Comparison of ENCODE assay signal across 24 cellular contexts in genomic region chr1:242774256-242774655, GRCh38.
DNase-seq lines count a peak whose midpoint lies in the region; ATAC-seq, FAIRE-seq and TF ChIP-seq lines count a peak whose summit lies in the region.
"Had no signal": no experiment of that assay in that cellular context is flagged by ENCODE, and none has a peak within 500 bp of the region (broad histone marks: within the 10 kb centered on the region; RNA-seq: fewer than 3 reads in every experiment).

No MANE protein-coding gene starts in this region.

- H3K4me1 Mint-ChIP-seq in chondrocyte (ENCODE audit: low read depth) = no peaks in the 10 kb centered on the region
- no peaks in the 10 kb centered on the region for H3K4me1 Mint-ChIP-seq in activated T-helper 17 cell treated with anti-CD3 and anti-CD28 coated beads, Interleukin-2, amount 50 U/mL, for 72 hours
- H3K4me1 Mint-ChIP-seq: B cell had no signal

- intact Hi-C loops in kidney (cut with DNase I) = no loop called here
- intact Hi-C loops in upper lobe of right lung (cut with DNase I) = no loop called here

- H3K27me3 ChIP-seq in upper lobe of right lung = no peaks in the 10 kb centered on the region
- H3K27me3 ChIP-seq: BLaER1 treated with 17β-estradiol and CSF1 and Interleukin-3, amounts not matched to agents 10 nM and 100 nM had no signal

- peak; percentile 30 for ATAC-seq in upper lobe of right lung
- ATAC-seq in GM21723 (IDR thresholded peaks at IDR 0.05; ENCODE audit: unreplicated experiment) = no peak
- ATAC-seq in activated T-helper 17 cell treated with anti-CD3 and anti-CD28 coated beads, Interleukin-2, amount 50 U/mL, for 72 hours (replicated peaks) = no peak
- ATAC-seq: A549; CD8-positive, alpha-beta T cell; GM12878 had no signal

- no peak overlapping the region for H3K27ac Mint-ChIP-seq in chondrocyte (ENCODE audit: unreplicated experiment)
- no peak overlapping the region for H3K27ac Mint-ChIP-seq in activated T-helper 17 cell treated with anti-CD3 and anti-CD28 coated beads, Interleukin-2, amount 50 U/mL, for 72 hours
- H3K27ac Mint-ChIP-seq: B cell; CD4-positive, alpha-beta T cell; CD8-positive, alpha-beta T cell had no signal

- TF ChIP-seq CTCF in HEK293 (tag by site-specific recombination; IDR thresholded peaks at IDR 0.05) = no peak
- TF ChIP-seq CTCF in chondrocyte (IDR thresholded peaks at IDR 0.05) = no peak
- TF ChIP-seq CTCF in kidney (IDR thresholded peaks at IDR 0.05; ENCODE audit: borderline replicate concordance, extremely low read depth, insufficient read depth) = no peak
- TF ChIP-seq CTCF in upper lobe of right lung (IDR thresholded peaks at IDR 0.05) = no peak
- no peak for TF ChIP-seq CTCF in GM10248 (IDR thresholded peaks at IDR 0.05; ENCODE audit: control extremely low read depth, extremely low read depth, low read depth, missing control alignments)

- H3K4me1 ChIP-seq in HEK293 (ENCODE audit: control insufficient read depth, insufficient read depth, low read length) (no peaks in the 10 kb centered on the region), kidney (ENCODE audit: control insufficient read depth in 1 of 2, insufficient read depth in 1 of 2, low read depth in 1 of 2, low read length in 2 of 2) (no peaks in the 10 kb centered on the region), upper lobe of right lung (no peaks in the 10 kb centered on the region)
- H3K4me1 ChIP-seq: BLaER1 treated with 17β-estradiol and CSF1 and Interleukin-3, amounts not matched to agents 10 nM and 100 nM; Caco-2 had no signal

- H3K4me3 Mint-ChIP-seq in chondrocyte (ENCODE audit: unreplicated experiment) = no peak overlapping the region
- no peak overlapping the region for H3K4me3 Mint-ChIP-seq in activated T-helper 17 cell treated with anti-CD3 and anti-CD28 coated beads, Interleukin-2, amount 50 U/mL, for 72 hours
- H3K4me3 Mint-ChIP-seq: B cell; CD4-positive, alpha-beta T cell; CD8-positive, alpha-beta T cell had no signal

- CTCF ChIA-PET in HEK293 (lab: Yijun Ruan, JAX) = interaction anchor here (0.5 kb wide), 1 partner anchor 13 kb away, joined by 4 read pairs; no protein-coding TSS in a partner anchor
- CTCF ChIA-PET in GM10248 (lab: Yijun Ruan, JAX) = interaction anchor here (1.4 kb wide), 1 partner anchor 9 kb away, joined by 4 read pairs; no protein-coding TSS in a partner anchor

- H3K4me3 ChIP-seq in HEK293 (ENCODE audit: low read depth, low read length) (no peak overlapping the region), kidney (ENCODE audit: low read length in 2 of 2) (no peak overlapping the region), upper lobe of right lung (no peak overlapping the region)
- H3K4me3 ChIP-seq: A549; BLaER1 treated with 17β-estradiol and CSF1 and Interleukin-3, amounts not matched to agents 10 nM and 100 nM; GM12878 had no signal

- POLR2A ChIA-PET in HEK293 (lab: Yijun Ruan, JAX) (no interaction called here), GM10248 (lab: Yijun Ruan, JAX) (no interaction called here)

- no peak overlapping the region for H3K9ac ChIP-seq in kidney (ENCODE audit: low read length in 2 of 2)
- H3K9ac ChIP-seq: BLaER1 treated with 17β-estradiol and CSF1 and Interleukin-3, amounts not matched to agents 10 nM and 100 nM had no signal

- H3K36me3 ChIP-seq in HEK293 (ENCODE audit: control insufficient read depth in 2 of 2, insufficient read depth in 1 of 2, low read length in 2 of 2) = no peaks in the 10 kb centered on the region
- H3K36me3 ChIP-seq in kidney (ENCODE audit: control insufficient read depth in 1 of 2, insufficient read depth in 2 of 2, low read length in 2 of 2) = no peaks in the 10 kb centered on the region
- H3K36me3 ChIP-seq in upper lobe of right lung = no peaks in the 10 kb centered on the region
- H3K36me3 ChIP-seq: BLaER1 treated with 17β-estradiol and CSF1 and Interleukin-3, amounts not matched to agents 10 nM and 100 nM had no signal

- peak; percentile 88 for DNase-seq in chondrocyte (ENCODE audit: low spot score)
- peak; percentile 74 for DNase-seq in kidney
- no peak for DNase-seq in upper lobe of right lung
- DNase-seq in GM10248 (ENCODE audit: extremely low spot score) = no peak
- DNase-seq: 8988T; AML-193; Caco-2; Calu3; CD4-positive, alpha-beta T cell; CD8-positive, alpha-beta T cell; DMS79 treated with DMSO at 0.1 percent for 48 hours; GF-D8 had no signal

- peaks cover 3% of the 10 kb centered on the region for H3K9me3 Mint-ChIP-seq in chondrocyte (ENCODE audit: low read depth)
- H3K9me3 Mint-ChIP-seq in activated T-helper 17 cell treated with anti-CD3 and anti-CD28 coated beads, Interleukin-2, amount 50 U/mL, for 72 hours = no peaks in the 10 kb centered on the region

- H3K27ac ChIP-seq in HEK293 (ENCODE audit: extremely low read depth, low read depth, low read length) (no peak overlapping the region), kidney (ENCODE audit: low read depth in 2 of 2, low read length in 2 of 2) (no peak overlapping the region), upper lobe of right lung (no peak overlapping the region)
- H3K27ac ChIP-seq: A549; BLaER1 treated with 17β-estradiol and CSF1 and Interleukin-3, amounts not matched to agents 10 nM and 100 nM; C4-2B had no signal

- H3K9me3 ChIP-seq in HEK293 (ENCODE audit: control insufficient read depth, insufficient read depth, low read depth, low read length) = no peaks in the 10 kb centered on the region
- no peaks in the 10 kb centered on the region for H3K9me3 ChIP-seq in kidney (ENCODE audit: control insufficient read depth in 1 of 2, low read length in 2 of 2)
- H3K9me3 ChIP-seq in upper lobe of right lung = no peaks in the 10 kb centered on the region
- H3K9me3 ChIP-seq: A549, Caco-2 had no signal

- FAIRE-seq in kidney (lab: Jason Lieb, UNC) = no peak
- FAIRE-seq: A549, D721Med, G401.6, GM12878, GM12892, GM18507 had no signal

- H3K36me3 Mint-ChIP-seq in chondrocyte (ENCODE audit: low read depth) = no peaks in the 10 kb centered on the region
- H3K36me3 Mint-ChIP-seq in activated T-helper 17 cell treated with anti-CD3 and anti-CD28 coated beads, Interleukin-2, amount 50 U/mL, for 72 hours (ENCODE audit: low read depth) = no peaks in the 10 kb centered on the region
- H3K36me3 Mint-ChIP-seq: CD8-positive, alpha-beta T cell had no signal

- no peaks in the 10 kb centered on the region for H3K27me3 Mint-ChIP-seq in chondrocyte (ENCODE audit: low read depth)
- no peaks in the 10 kb centered on the region for H3K27me3 Mint-ChIP-seq in activated T-helper 17 cell treated with anti-CD3 and anti-CD28 coated beads, Interleukin-2, amount 50 U/mL, for 72 hours
- H3K27me3 Mint-ChIP-seq: B cell; CD4-positive, alpha-beta T cell had no signal

TF ChIP-seq in HEK293, 187 proteins besides CTCF, POLR2A, EP300 and RAD21:
- TF ChIP-seq ZNF16 (tag by site-specific recombination; IDR thresholded peaks at IDR 0.05; ENCODE audit: low read depth) (no peak), ZNF311 (tag by site-specific recombination; IDR thresholded peaks at IDR 0.05; ENCODE audit: borderline replicate concordance) (no peak), ZSCAN18 (tag by site-specific recombination; IDR thresholded peaks at IDR 0.05) (no peak), ZNF202 (tag by site-specific recombination; IDR thresholded peaks at IDR 0.05; ENCODE audit: borderline replicate concordance) (peak; percentile 8; the same call in 1 of the 2 replicates)

Comparison
In these comparisons a context has a peak if more than half of its experiments do, and no peak if none do; other contexts are left out.
1. DNase-seq: peak in chondrocyte (single experiment) and kidney (single experiment); none in upper lobe of right lung (single experiment) and GM10248 (single experiment).